ENCODE assay signal across 27 cellular contexts in genomic region chr7:106116162-106116704, GRCh38. TPM values are rescaled to one million over a fixed set of nuclear protein-coding genes. Genes with fewer than 3 reads are reported as not detected.
DNase-seq lines count a peak whose midpoint lies in the region; ATAC-seq and FAIRE-seq lines count a peak whose summit lies in the region.
"Had no signal": no experiment of that assay in that cellular context is flagged by ENCODE, and none has a peak within 500 bp of the region (broad histone marks: within the 10 kb centered on the region; RNA-seq: fewer than 3 reads in every experiment).

No MANE protein-coding gene starts in this region.

- H3K27me3 ChIP-seq in BLaER1 treated with 17β-estradiol and CSF1 and Interleukin-3, amounts not matched to agents 10 nM and 100 nM = no peaks in the 10 kb centered on the region
- H3K27me3 ChIP-seq: esophagus squamous epithelium, pancreas, SJCRH30 had no signal

- H3K4me2 ChIP-seq in BLaER1 treated with 17β-estradiol and CSF1 and Interleukin-3, amounts not matched to agents 10 nM and 100 nM = peak overlapping the region in 7 of 11 experiments; percentile 10 to 49 (median 16); a peak in 10 of 22 replicates

- H3K27me3 Mint-ChIP-seq in activated naive CD8-positive, alpha-beta T cell treated with anti-CD3 and anti-CD28 coated beads for 36 hours = no peaks in the 10 kb centered on the region
- H3K27me3 Mint-ChIP-seq in naive thymus-derived CD8-positive, alpha-beta T cell = no peaks in the 10 kb centered on the region

- no peak overlapping the region for H3K4me3 Mint-ChIP-seq in activated naive CD8-positive, alpha-beta T cell treated with anti-CD3 and anti-CD28 coated beads for 36 hours
- peak overlapping the region in 5 of 10 donors; percentile 9 to 61 (median 33) for H3K4me3 Mint-ChIP-seq in naive thymus-derived CD8-positive, alpha-beta T cell
- H3K4me3 Mint-ChIP-seq: effector memory CD8-positive, alpha-beta T cell; nephron progenitor cell; T-helper 1 cell treated with Interleukin-12 subunit alpha and Interleukin-12 subunit beta and Interleukin-4 antibody, amounts not matched to agents 30 μg/mL and 1 μg/mL, for 36 hours had no signal

- H3K4me1 Mint-ChIP-seq in activated naive CD8-positive, alpha-beta T cell treated with anti-CD3 and anti-CD28 coated beads for 36 hours = peaks cover 48% of the 10 kb centered on the region
- peaks cover 21 to 62% (median 57%) of the 10 kb centered on the region in 4 donors for H3K4me1 Mint-ChIP-seq in naive thymus-derived CD8-positive, alpha-beta T cell

- no peaks in the 10 kb centered on the region for H3K36me3 Mint-ChIP-seq in activated naive CD8-positive, alpha-beta T cell treated with anti-CD3 and anti-CD28 coated beads for 36 hours
- no peaks in the 10 kb centered on the region for H3K36me3 Mint-ChIP-seq in naive thymus-derived CD8-positive, alpha-beta T cell
- H3K36me3 Mint-ChIP-seq: brain had no signal

- no peak overlapping the region for H3K9ac ChIP-seq in BLaER1 treated with 17β-estradiol and CSF1 and Interleukin-3, amounts not matched to agents 10 nM and 100 nM

- H4K20me1 ChIP-seq in BLaER1 treated with 17β-estradiol and CSF1 and Interleukin-3, amounts not matched to agents 10 nM and 100 nM = peaks cover 0 to 6% (median 0%) of the 10 kb centered on the region in 11 experiments; a peak in 3 of 22 replicates

- H3K4me3 ChIP-seq in BLaER1 treated with 17β-estradiol and CSF1 and Interleukin-3, amounts not matched to agents 10 nM and 100 nM = no peak overlapping the region
- H3K4me3 ChIP-seq: esophagus squamous epithelium, pancreas, SJCRH30, thoracic aorta had no signal

- ATAC-seq in naive thymus-derived CD8-positive, alpha-beta T cell = no peak
- ATAC-seq in HG03469 (IDR thresholded peaks at IDR 0.05; ENCODE audit: unreplicated experiment) = no peak
- ATAC-seq in esophagus mucosa = no peak
- ATAC-seq: effector memory CD8-positive, alpha-beta T cell; Panc1; pancreas had no signal

- FAIRE-seq in GM19239 (lab: Jason Lieb, UNC) = peak; percentile 66
- FAIRE-seq: pancreas had no signal

- H3K27ac ChIP-seq in BLaER1 treated with 17β-estradiol and CSF1 and Interleukin-3, amounts not matched to agents 10 nM and 100 nM = no peak overlapping the region
- H3K27ac ChIP-seq: C4-2B, pancreas, SJCRH30, thoracic aorta, VCaP had no signal

- H3K9me3 Mint-ChIP-seq in activated naive CD8-positive, alpha-beta T cell treated with anti-CD3 and anti-CD28 coated beads for 36 hours = no peaks in the 10 kb centered on the region
- no peaks in the 10 kb centered on the region for H3K9me3 Mint-ChIP-seq in naive thymus-derived CD8-positive, alpha-beta T cell
- H3K9me3 Mint-ChIP-seq: activated T-helper 2 cell treated with anti-CD3 and anti-CD28 coated beads, Interferon-gamma antibody, Interleukin-2, Interleukin-4, amounts not matched to agents 10 μg/mL and 5 μg/mL and 100 μg/mL, durations not matched to agents 14 hours and 24 hours and 36 hours; brain; effector memory CD8-positive, alpha-beta T cell; T-helper 1 cell treated with Interleukin-12 subunit alpha and Interleukin-12 subunit beta and Interleukin-4 antibody, amounts not matched to agents 30 μg/mL and 1 μg/mL, for 36 hours had no signal

- POLR2A ChIA-PET in naive thymus-derived CD8-positive, alpha-beta T cell (lab: Charles Lee) = interaction anchor here (0.5 to 2.1 kb wide), 5 partner anchors 13 to 1460 kb away, joined by 3 to 10 read pairs (median 3); no protein-coding TSS in a partner anchor

- H3K36me3 ChIP-seq in BLaER1 treated with 17β-estradiol and CSF1 and Interleukin-3, amounts not matched to agents 10 nM and 100 nM = no peaks in the 10 kb centered on the region
- H3K36me3 ChIP-seq: esophagus squamous epithelium, pancreas, SJCRH30, thoracic aorta had no signal

- H3K4me1 ChIP-seq in BLaER1 treated with 17β-estradiol and CSF1 and Interleukin-3, amounts not matched to agents 10 nM and 100 nM = peaks cover under 1 to 57% (median 35%) of the 10 kb centered on the region in 10 experiments; a peak in 17 of 20 replicates
- H3K4me1 ChIP-seq: pancreas had no signal

- peaks cover 0 to 10% (median 0%) of the 10 kb centered on the region in 11 experiments; a peak in 4 of 22 replicates for H3K9me3 ChIP-seq in BLaER1 treated with 17β-estradiol and CSF1 and Interleukin-3, amounts not matched to agents 10 nM and 100 nM (replicated peaks in 1 of 11)
- H3K9me3 ChIP-seq: esophagus squamous epithelium, pancreas, SJCRH30, thoracic aorta had no signal

- H3K27ac Mint-ChIP-seq in activated naive CD8-positive, alpha-beta T cell treated with anti-CD3 and anti-CD28 coated beads for 36 hours = peak overlapping the region; percentile 19
- H3K27ac Mint-ChIP-seq in naive thymus-derived CD8-positive, alpha-beta T cell = peak overlapping the region in 9 of 10 donors; percentile 56 to 98 (median 73)
- H3K27ac Mint-ChIP-seq: activated T-helper 2 cell treated with anti-CD3 and anti-CD28 coated beads, Interferon-gamma antibody, Interleukin-2, Interleukin-4, amounts not matched to agents 10 μg/mL and 5 μg/mL and 100 μg/mL, durations not matched to agents 14 hours and 24 hours and 36 hours; effector memory CD8-positive, alpha-beta T cell; nephron progenitor cell; T-helper 1 cell treated with Interleukin-12 subunit alpha and Interleukin-12 subunit beta and Interleukin-4 antibody, amounts not matched to agents 30 μg/mL and 1 μg/mL, for 36 hours had no signal

- DNase-seq in GM19239 (ENCODE audit: insufficient read length, low spot score) = no peak
- no peak for DNase-seq in activated naive CD8-positive, alpha-beta T cell treated with anti-CD3 and anti-CD28 coated beads for 36 hours
- DNase-seq in naive thymus-derived CD8-positive, alpha-beta T cell = no peak
- no peak for DNase-seq in putamen (ENCODE audit: low spot score)
- no peak for DNase-seq in stimulated activated CD4-positive, alpha-beta T cell treated with anti-CD3 and anti-CD28 coated beads, Interleukin-4, amount 100 ng/mL, for 4 hours
- DNase-seq: ACHN; activated CD4-positive, alpha-beta T cell treated with anti-CD3 and anti-CD28 coated beads, Interleukin-2, amount 50 U/mL, for 4 hours; activated CD8-positive, alpha-beta memory T cell treated with anti-CD3 and anti-CD28 coated beads, Interleukin-2, amount 50 U/mL, for 4 hours; effector memory CD8-positive, alpha-beta T cell; esophagus squamous epithelium; NCI-H1092 treated with DMSO at 0.1 percent for 48 hours; NCI-H2029; NCI-H345; nephron progenitor cell; pancreas; SJCRH30; stimulated activated naive CD4-positive, alpha-beta T cell had no signal

RNA-seq across cellular contexts. Expression of gene SYPL1, which starts 4.1 kb away (rescaled TPM):
- total RNA-seq in activated naive CD8-positive, alpha-beta T cell treated with anti-CD3 and anti-CD28 coated beads for 36 hours = 10 to 100 TPM; 41.6 to 42.8 TPM
- 10 to 100 TPM; 56.8 to 58.4 TPM for total RNA-seq in naive thymus-derived CD8-positive, alpha-beta T cell
- polyA plus RNA-seq in naive thymus-derived CD8-positive, alpha-beta T cell = 10 to 100 TPM; 67.5 to 78.4 (median 68.8) TPM
- 131 TPM for total RNA-seq in esophagus mucosa
